ENCODE assay signal across 6 cellular contexts in the genomic region with DNA sequence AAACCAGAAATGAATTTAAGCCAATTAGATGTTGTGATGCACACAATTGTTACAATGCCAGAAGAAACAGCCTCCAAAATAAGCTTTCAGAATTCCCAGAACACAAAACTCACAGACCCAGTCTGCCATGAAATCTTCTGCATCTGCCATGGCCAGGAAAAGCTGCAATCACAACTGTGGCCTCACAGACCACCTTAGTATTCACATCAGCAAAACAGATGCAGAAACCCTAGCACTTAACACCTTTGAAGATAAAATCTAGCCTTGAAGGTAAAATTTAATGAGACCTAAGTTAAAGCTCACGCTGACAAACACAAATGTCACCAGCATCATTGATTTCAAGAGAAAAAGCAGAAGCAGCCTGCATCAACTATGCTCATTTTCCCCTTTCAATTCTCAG.
"Had no signal": no experiment of that assay in that cellular context is flagged by ENCODE, and none has a peak within 500 bp of the region (broad histone marks: within the 10 kb centered on the region; RNA-seq: fewer than 3 reads in every experiment).

No MANE protein-coding gene starts in this region.

- H3K9me3 Mint-ChIP-seq: H9 had no signal

- H3K9ac ChIP-seq: GM23248 had no signal

- DNase-seq: GM23248, H9, HCEC 1CT, IMR-90, KG1 had no signal

- H3K27ac ChIP-seq: GM23248 had no signal

- H3K4me3 Mint-ChIP-seq: H9 had no signal

- H3K4me3 ChIP-seq: GM23248, K562 had no signal

- H3K27ac Mint-ChIP-seq: H9 had no signal

- H3K4me1 Mint-ChIP-seq: H9 had no signal

- ATAC-seq: K562 had no signal

- H2AFZ ChIP-seq: GM23248 had no signal
